Comparison of ENCODE assay signal across 18 cellular contexts in genomic region chr9:19108038-19108437, GRCh38. TPM values are rescaled to one million over a fixed set of nuclear protein-coding genes. Genes with fewer than 3 reads are reported as not detected.
DNase-seq lines count a peak whose midpoint lies in the region; ATAC-seq, FAIRE-seq and TF ChIP-seq lines count a peak whose summit lies in the region.
"Had no signal": no experiment of that assay in that cellular context is flagged by ENCODE, and none has a peak within 500 bp of the region (broad histone marks: within the 10 kb centered on the region; RNA-seq: fewer than 3 reads in every experiment).

No MANE protein-coding gene starts in this region.

- no peaks in the 10 kb centered on the region for H4K20me1 ChIP-seq in IMR-90 (ENCODE audit: insufficient read depth, low read length)

- intact Hi-C loops in IMR-90 (cut with micrococcal nuclease) (no loop called here), kidney (cut with DNase I) (no loop called here)

- dilution Hi-C loops in IMR-90 (cut with HindIII; ENCODE audit: low sequenced_read_pairs, unreplicated experiment) = no loop called here

- H2BK20ac ChIP-seq in IMR-90 (ENCODE audit: low read depth, low read length) = no peak overlapping the region

- H2BK15ac ChIP-seq in IMR-90 (ENCODE audit: low read depth, low read length) = no peak overlapping the region

- TF ChIP-seq POLR2A in IMR-90 (IDR thresholded peaks at IDR 0.05; ENCODE audit: low read depth, low read length) = no peak

- no peak overlapping the region for H3K27ac Mint-ChIP-seq in activated T-cell treated with anti-CD3 and anti-CD28 coated beads, Interleukin-2, amount 50 U/mL, for 72 hours
- H3K27ac Mint-ChIP-seq in stimulated activated naive B cell treated with anti-CD40 and anti-IgM and Interleukin-4, amounts not matched to agents 10 μg/mL and 1 μg/mL and 100 μg/mL, for 72 hours = no peak overlapping the region
- H3K27ac Mint-ChIP-seq in activated CD4-positive, alpha-beta memory T cell treated with anti-CD3 and anti-CD28 coated beads, Interleukin-2, amount 10 ng/mL, durations not matched to agents 7 days and 5 days = no peak overlapping the region
- H3K27ac Mint-ChIP-seq: CD8-positive, alpha-beta memory T cell had no signal

- H3K9ac ChIP-seq in IMR-90 (ENCODE audit: low read depth, low read length) (no peak overlapping the region), kidney (ENCODE audit: low read length in 2 of 2) (no peak overlapping the region)
- H3K9ac ChIP-seq: BLaER1 treated with 17β-estradiol and CSF1 and Interleukin-3, amounts not matched to agents 10 nM and 100 nM had no signal

- H3K4me1 ChIP-seq in IMR-90 (ENCODE audit: control insufficient read depth, insufficient read depth, low read length) (no peaks in the 10 kb centered on the region), kidney (ENCODE audit: control insufficient read depth in 1 of 2, insufficient read depth in 1 of 2, low read depth in 1 of 2, low read length in 2 of 2) (peaks cover 0 to under 1% of the 10 kb centered on the region in 2 donors)

- no peak overlapping the region for H2BK120ac ChIP-seq in IMR-90 (ENCODE audit: low read depth, low read length)

- peaks cover 0 to 1% of the 10 kb centered on the region in 2 donors for H3K36me3 Mint-ChIP-seq in activated T-cell treated with anti-CD3 and anti-CD28 coated beads, Interleukin-2, amount 50 U/mL, for 72 hours (ENCODE audit: insufficient read depth in 2 of 2)
- H3K36me3 Mint-ChIP-seq in stimulated activated naive B cell treated with anti-CD40 and anti-IgM and Interleukin-4, amounts not matched to agents 10 μg/mL and 1 μg/mL and 100 μg/mL, for 72 hours = no peaks in the 10 kb centered on the region
- H3K36me3 Mint-ChIP-seq in activated CD4-positive, alpha-beta memory T cell treated with anti-CD3 and anti-CD28 coated beads, Interleukin-2, amount 10 ng/mL, durations not matched to agents 7 days and 5 days (ENCODE audit: low read depth) = peaks cover 4% of the 10 kb centered on the region

- H3K23ac ChIP-seq in IMR-90 (ENCODE audit: low read depth, low read length) = no peak overlapping the region

- POLR2A ChIA-PET in IMR-90 (lab: Charles Lee; ENCODE audit: unreplicated experiment) = no interaction called here
- POLR2A ChIA-PET in activated CD4-positive, alpha-beta memory T cell treated with anti-CD3 and anti-CD28 coated beads, Interleukin-2, amount 10 ng/mL, durations not matched to agents 7 days and 5 days (lab: Charles Lee) = interaction anchor here (1.3 kb wide), 1 partner anchor 17 kb away, joined by 6 read pairs; no protein-coding TSS in a partner anchor

- no peaks in the 10 kb centered on the region for H3K9me1 ChIP-seq in IMR-90 (ENCODE audit: insufficient read depth, low read length)

- H3K36me3 ChIP-seq in IMR-90 (ENCODE audit: control insufficient read depth, insufficient read depth, low read length) (no peaks in the 10 kb centered on the region), kidney (ENCODE audit: control insufficient read depth in 1 of 2, insufficient read depth in 2 of 2, low read length in 2 of 2) (no peaks in the 10 kb centered on the region)

- H3K9me3 Mint-ChIP-seq in activated T-cell treated with anti-CD3 and anti-CD28 coated beads, Interleukin-2, amount 50 U/mL, for 72 hours = no peaks in the 10 kb centered on the region
- H3K9me3 Mint-ChIP-seq in stimulated activated naive B cell treated with anti-CD40 and anti-IgM and Interleukin-4, amounts not matched to agents 10 μg/mL and 1 μg/mL and 100 μg/mL, for 72 hours = no peaks in the 10 kb centered on the region
- H3K9me3 Mint-ChIP-seq in activated CD4-positive, alpha-beta memory T cell treated with anti-CD3 and anti-CD28 coated beads, Interleukin-2, amount 10 ng/mL, durations not matched to agents 7 days and 5 days = no peaks in the 10 kb centered on the region
- H3K9me3 Mint-ChIP-seq: CD8-positive, alpha-beta memory T cell had no signal

- no peak overlapping the region for H3K14ac ChIP-seq in IMR-90 (replicated peaks; ENCODE audit: low read depth, low read length)

- no peak overlapping the region for H2AK5ac ChIP-seq in IMR-90 (ENCODE audit: low read depth, low read length)

- no peak overlapping the region for H2AK9ac ChIP-seq in IMR-90 (replicated peaks; ENCODE audit: low read depth, low read length, poor library complexity)

- no TSS peak for BruUV-seq in IMR-90 (replicated peaks; lab: Mats Ljungman, UMichigan)

- H3K79me1 ChIP-seq in IMR-90 (ENCODE audit: low read depth in 1 of 2, low read length in 2 of 2) = peaks cover 5 to 10% of the 10 kb centered on the region in 2 experiments; a peak in 3 of 4 replicates

- H3K27me3 Mint-ChIP-seq in activated T-cell treated with anti-CD3 and anti-CD28 coated beads, Interleukin-2, amount 50 U/mL, for 72 hours (ENCODE audit: low read depth) = no peaks in the 10 kb centered on the region
- H3K27me3 Mint-ChIP-seq in stimulated activated naive B cell treated with anti-CD40 and anti-IgM and Interleukin-4, amounts not matched to agents 10 μg/mL and 1 μg/mL and 100 μg/mL, for 72 hours = no peaks in the 10 kb centered on the region
- H3K27me3 Mint-ChIP-seq in activated CD4-positive, alpha-beta memory T cell treated with anti-CD3 and anti-CD28 coated beads, Interleukin-2, amount 10 ng/mL, durations not matched to agents 7 days and 5 days = no peaks in the 10 kb centered on the region
- H3K27me3 Mint-ChIP-seq: CD8-positive, alpha-beta memory T cell had no signal

- peak; percentile 63 to 72 for ATAC-seq in activated T-cell treated with anti-CD3 and anti-CD28 coated beads, Interleukin-2, amount 50 U/mL, for 72 hours (replicated peaks in 1 of 2)
- no peak for ATAC-seq in IMR-90 (ENCODE audit: low read depth)
- peak; percentile 41 to 53 for ATAC-seq in stimulated activated naive B cell treated with anti-CD40 and anti-IgM and Interleukin-4, amounts not matched to agents 10 μg/mL and 1 μg/mL and 100 μg/mL, for 72 hours (replicated peaks)

- H3K27me3 ChIP-seq in IMR-90 (ENCODE audit: control insufficient read depth, insufficient read depth, low read length) = no peaks in the 10 kb centered on the region
- H3K27me3 ChIP-seq: BLaER1 treated with 17β-estradiol and CSF1 and Interleukin-3, amounts not matched to agents 10 nM and 100 nM had no signal

- no peak overlapping the region for H3K4me3 Mint-ChIP-seq in activated T-cell treated with anti-CD3 and anti-CD28 coated beads, Interleukin-2, amount 50 U/mL, for 72 hours
- no peak overlapping the region for H3K4me3 Mint-ChIP-seq in stimulated activated naive B cell treated with anti-CD40 and anti-IgM and Interleukin-4, amounts not matched to agents 10 μg/mL and 1 μg/mL and 100 μg/mL, for 72 hours
- no peak overlapping the region for H3K4me3 Mint-ChIP-seq in activated CD4-positive, alpha-beta memory T cell treated with anti-CD3 and anti-CD28 coated beads, Interleukin-2, amount 10 ng/mL, durations not matched to agents 7 days and 5 days
- H3K4me3 Mint-ChIP-seq: CD8-positive, alpha-beta memory T cell had no signal

- CTCF ChIA-PET in IMR-90 (lab: Yijun Ruan, JAX) = no interaction called here
- CTCF ChIA-PET in activated CD4-positive, alpha-beta memory T cell treated with anti-CD3 and anti-CD28 coated beads, Interleukin-2, amount 10 ng/mL, durations not matched to agents 7 days and 5 days (lab: Charles Lee) = interaction anchor here (1.2 kb wide), 1 partner anchor 66 kb away, joined by 5 read pairs; no protein-coding TSS in a partner anchor

- no peak for DNase-seq in activated T-cell treated with anti-CD3 and anti-CD28 coated beads, Interleukin-2, amount 50 U/mL, for 72 hours
- DNase-seq in activated T-cell treated with anti-CD3 and anti-CD28 coated beads, Interleukin-2, amount 50 U/mL, for 48 hours = no peak
- DNase-seq in IMR-90 (no peak), amniotic epithelial cell (ENCODE audit: low read depth) (peak; percentile 36), kidney (no peak)
- no peak for DNase-seq in stimulated activated naive B cell treated with anti-CD40 and anti-IgM and Interleukin-4, amounts not matched to agents 10 μg/mL and 1 μg/mL and 100 μg/mL, for 72 hours
- DNase-seq in activated CD4-positive, alpha-beta memory T cell treated with anti-CD3 and anti-CD28 coated beads, Interleukin-2, amount 10 ng/mL, durations not matched to agents 7 days and 5 days = no peak
- no peak for DNase-seq in stimulated activated CD4-positive, alpha-beta T cell treated with anti-CD3 and anti-CD28 coated beads, Interleukin-15, amount 100 ng/mL, for 24 hours
- DNase-seq: CD8-positive, alpha-beta memory T cell; DMS79; H7; NCI-H1105 treated with DMSO at 0.1 percent for 48 hours; NCI-H1694; NCI-H2081 treated with DMSO at 0.1 percent for 48 hours; NCI-H748 treated with DMSO at 0.1 percent for 48 hours had no signal

- H2AFZ ChIP-seq in IMR-90 (replicated peaks; ENCODE audit: low read length, poor library complexity) = no peak overlapping the region

- in situ Hi-C loops in IMR-90 (cut with MboI; ENCODE audit: low sequenced_read_pairs) = no loop called here

- no peaks in the 10 kb centered on the region for H3K9me3 ChIP-seq in IMR-90 (ENCODE audit: control insufficient read depth, insufficient read depth, low read length)
- no peaks in the 10 kb centered on the region for H3K9me3 ChIP-seq in kidney (ENCODE audit: control insufficient read depth in 1 of 2, low read length in 2 of 2)
- H3K9me3 ChIP-seq: BLaER1 treated with 17β-estradiol and CSF1 and Interleukin-3, amounts not matched to agents 10 nM and 100 nM had no signal

- no peak overlapping the region for H4K5ac ChIP-seq in IMR-90 (ENCODE audit: low read depth, low read length)

- H3K18ac ChIP-seq in IMR-90 (ENCODE audit: low read depth, low read length) = no peak overlapping the region

- TF ChIP-seq CTCF in IMR-90 (conservative IDR thresholded peaks at IDR 0.05; ENCODE audit: low read depth, low read length) (no peak), kidney (IDR thresholded peaks at IDR 0.05; ENCODE audit: borderline replicate concordance, extremely low read depth, insufficient read depth) (no peak)

- no peaks in the 10 kb centered on the region for H3K4me1 Mint-ChIP-seq in activated T-cell treated with anti-CD3 and anti-CD28 coated beads, Interleukin-2, amount 50 U/mL, for 72 hours (ENCODE audit: low read depth)
- H3K4me1 Mint-ChIP-seq in stimulated activated naive B cell treated with anti-CD40 and anti-IgM and Interleukin-4, amounts not matched to agents 10 μg/mL and 1 μg/mL and 100 μg/mL, for 72 hours = no peaks in the 10 kb centered on the region
- H3K4me1 Mint-ChIP-seq in activated CD4-positive, alpha-beta memory T cell treated with anti-CD3 and anti-CD28 coated beads, Interleukin-2, amount 10 ng/mL, durations not matched to agents 7 days and 5 days = peaks cover 4% of the 10 kb centered on the region

- H3K56ac ChIP-seq in IMR-90 (ENCODE audit: extremely low read depth, insufficient read depth, low read length) = no peak overlapping the region

- no peak for FAIRE-seq in kidney (lab: Jason Lieb, UNC)
- FAIRE-seq: D721Med, HTR-8/SVneo had no signal

- no peak overlapping the region for H3K4ac ChIP-seq in IMR-90 (ENCODE audit: low read depth, low read length)

- H2BK5ac ChIP-seq in IMR-90 (ENCODE audit: low read depth, low read length, poor library complexity, severe bottlenecking) = no peak overlapping the region

- H3K27ac ChIP-seq in IMR-90 (ENCODE audit: insufficient read depth, low read length) (no peak overlapping the region), kidney (ENCODE audit: low read depth in 2 of 2, low read length in 2 of 2) (no peak overlapping the region)
- H3K27ac ChIP-seq: BLaER1 treated with 17β-estradiol and CSF1 and Interleukin-3, amounts not matched to agents 10 nM and 100 nM had no signal

- TF ChIP-seq RAD21 in IMR-90 (IDR thresholded peaks at IDR 0.05; ENCODE audit: low read length) = no peak

- H4K8ac ChIP-seq in IMR-90 (ENCODE audit: low read depth in 2 of 2, low read length in 2 of 2) = no peak overlapping the region

- H3K4me3 ChIP-seq in IMR-90 (ENCODE audit: insufficient read depth, low read depth, low read length) (no peak overlapping the region), kidney (ENCODE audit: low read length in 2 of 2) (no peak overlapping the region)
- H3K4me3 ChIP-seq: BLaER1 treated with 17β-estradiol and CSF1 and Interleukin-3, amounts not matched to agents 10 nM and 100 nM had no signal

- no peak overlapping the region for H3K4me2 ChIP-seq in IMR-90 (ENCODE audit: low read depth, low read length)
- H3K4me2 ChIP-seq: BLaER1 treated with 17β-estradiol and CSF1 and Interleukin-3, amounts not matched to agents 10 nM and 100 nM had no signal

- H4K91ac ChIP-seq in IMR-90 (ENCODE audit: insufficient read depth, low read depth, low read length) = no peak overlapping the region

RNA-seq across cellular contexts. Expression of gene HAUS6, which starts 5.3 kb away (rescaled TPM):
- 10 to 100 TPM; 32.8 to 33.4 TPM for total RNA-seq in activated T-cell treated with anti-CD3 and anti-CD28 coated beads, Interleukin-2, amount 50 U/mL, for 72 hours
- total RNA-seq in IMR-90 (2012; rRNA removed) (13.3 and 21.4 TPM in 2 replicates), kidney (7.8 TPM)
- polyA plus RNA-seq in IMR-90 (2012; rRNA removed) (5.1 and 5.8 TPM in 2 replicates), kidney (ENCODE audit: insufficient read depth, low read depth, low replicate concordance) (1.9 TPM)
- polyA plus RNA-seq in IMR-90 (2012; cell fraction: cytosol; rRNA removed) = 1.2 and 2.5 TPM in 2 replicates
- polyA plus RNA-seq in IMR-90 (2012; cell fraction: nucleus; rRNA removed; ENCODE audit: low replicate concordance) = 1.6 and 5.3 TPM in 2 replicates
- total RNA-seq in activated CD4-positive, alpha-beta memory T cell treated with anti-CD3 and anti-CD28 coated beads, Interleukin-2, amount 10 ng/mL, durations not matched to agents 7 days and 5 days = 10 to 100 TPM; 26.4 to 26.5 TPM

RNA-seq across cellular contexts. Expression of gene PLIN2, which starts 19.3 kb away (rescaled TPM):
- total RNA-seq in activated T-cell treated with anti-CD3 and anti-CD28 coated beads, Interleukin-2, amount 50 U/mL, for 72 hours = 10 to 100 TPM; 76.4 to 84.0 TPM
- total RNA-seq in IMR-90 (2012; rRNA removed) (173 and 182 TPM in 2 replicates), kidney (57.2 TPM)
- polyA plus RNA-seq in IMR-90 (2012; rRNA removed) (112 and 123 TPM in 2 replicates), kidney (ENCODE audit: insufficient read depth, low read depth, low replicate concordance) (308 TPM)
- 95.9 and 96.9 TPM in 2 replicates for polyA plus RNA-seq in IMR-90 (2012; cell fraction: cytosol; rRNA removed)
- 41.1 and 51.2 TPM in 2 replicates for polyA plus RNA-seq in IMR-90 (2012; cell fraction: nucleus; rRNA removed; ENCODE audit: low replicate concordance)
- total RNA-seq in activated CD4-positive, alpha-beta memory T cell treated with anti-CD3 and anti-CD28 coated beads, Interleukin-2, amount 10 ng/mL, durations not matched to agents 7 days and 5 days = 10 to 100 TPM; 86.7 to 88.8 TPM

RNA-seq across cellular contexts. Expression of gene RRAGA, which starts 58.8 kb away (rescaled TPM):
- 10 to 100 TPM; 36.9 to 41.6 TPM for total RNA-seq in activated T-cell treated with anti-CD3 and anti-CD28 coated beads, Interleukin-2, amount 50 U/mL, for 72 hours
- total RNA-seq in IMR-90 (2012; rRNA removed) (63.3 and 74.7 TPM in 2 replicates), kidney (94.3 TPM)
- polyA plus RNA-seq in IMR-90 (2012; rRNA removed) (150 and 154 TPM in 2 replicates), kidney (ENCODE audit: insufficient read depth, low read depth, low replicate concordance) (99.3 TPM)
- 67.5 and 92.7 TPM in 2 replicates for polyA plus RNA-seq in IMR-90 (2012; cell fraction: cytosol; rRNA removed)
- 36.1 and 61.7 TPM in 2 replicates for polyA plus RNA-seq in IMR-90 (2012; cell fraction: nucleus; rRNA removed; ENCODE audit: low replicate concordance)
- 10 to 100 TPM; 50.2 to 51.1 TPM for total RNA-seq in activated CD4-positive, alpha-beta memory T cell treated with anti-CD3 and anti-CD28 coated beads, Interleukin-2, amount 10 ng/mL, durations not matched to agents 7 days and 5 days
